ENCODE assay signal across 30 cellular contexts in the genomic region with DNA sequence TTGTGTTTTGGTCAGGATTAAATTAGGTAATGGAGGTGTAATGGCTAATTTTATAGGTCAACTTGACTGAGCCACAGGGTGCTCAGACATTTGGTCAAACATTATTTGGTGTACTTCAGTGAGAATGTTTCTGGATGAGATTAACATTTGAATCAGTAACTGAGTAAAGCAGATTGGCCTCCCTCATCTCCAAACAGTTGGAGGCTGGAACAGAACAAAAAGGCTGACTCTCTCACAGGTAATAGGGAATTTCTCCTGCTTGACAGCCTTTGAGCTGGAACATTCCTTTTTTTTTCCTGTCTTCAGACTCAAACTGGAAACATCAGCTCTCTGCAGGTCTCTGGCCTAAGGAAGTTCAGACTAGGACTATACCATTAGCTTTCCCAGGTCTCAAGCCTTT.
"Had no signal": no experiment of that assay in that cellular context is flagged by ENCODE, and none has a peak within 500 bp of the region (broad histone marks: within the 10 kb centered on the region; RNA-seq: fewer than 3 reads in every experiment).

No MANE protein-coding gene starts in this region.

- H3K4me1 ChIP-seq: foreskin keratinocyte had no signal

- H3K36me3 ChIP-seq: ascending aorta, brain microvascular endothelial cell, esophagus muscularis mucosa, gastrocnemius medialis had no signal

- DNase-seq: activated B cell treated with CpG ODN at 0.5 μM for 24 hours; activated CD4-positive, alpha-beta memory T cell treated with anti-CD3 and anti-CD28 coated beads for 36 hours; activated CD4-positive, alpha-beta T cell treated with anti-CD3 and anti-CD28 coated beads, Interleukin-2, amount 10 ng/mL, durations not matched to agents 24 days and 14 days; activated CD8-positive, alpha-beta memory T cell treated with anti-CD3 and anti-CD28 coated beads, Interleukin-2, amount 10 ng/mL, durations not matched to agents 7 days and 5 days; activated CD8-positive, alpha-beta memory T cell treated with anti-CD3 and anti-CD28 coated beads, Interleukin-2, amount 50 U/mL, for 4 hours; activated CD8-positive, alpha-beta T cell treated with anti-CD3 and anti-CD28 coated beads, Interleukin-2, amount 10 ng/mL, durations not matched to agents 7 days and 5 days; activated effector memory CD4-positive, alpha-beta T cell treated with anti-CD3 and anti-CD28 coated beads, Interleukin-2, amount 50 U/mL, for 16 hours; activated naive CD4-positive, alpha-beta T cell treated with anti-CD3 and anti-CD28 coated beads for 36 hours; activated naive CD8-positive, alpha-beta T cell treated with anti-CD3 and anti-CD28 coated beads, Interleukin-2, amount 10 ng/mL, durations not matched to agents 7 days and 5 days; activated T-cell treated with anti-CD3 and anti-CD28 coated beads, Interleukin-2, amount 50 U/mL, for 1 hour; activated T-cell treated with anti-CD3 and anti-CD28 coated beads, Interleukin-2, amount 50 U/mL, for 48 hours; brain microvascular endothelial cell; cortex of kidney; dermis blood vessel endothelial cell; effector CD4-positive, alpha-beta T cell; effector memory CD8-positive, alpha-beta T cell; erythroblast; foreskin keratinocyte; gastrocnemius medialis; glutamatergic neuron; T-helper 1 cell; T-helper 2 cell had no signal

- H3K27ac ChIP-seq: ascending aorta, brain microvascular endothelial cell, esophagus muscularis mucosa, foreskin keratinocyte, gastrocnemius medialis, VCaP had no signal

- H3K9me3 ChIP-seq: ascending aorta, esophagus muscularis mucosa, gastrocnemius medialis had no signal

- ATAC-seq: activated CD4-positive, CD25-positive, alpha-beta regulatory T cell treated with anti-CD3 and anti-CD28 coated beads, Interleukin-2, amount 50 U/mL, for 24 hours; activated CD8-positive, alpha-beta memory T cell treated with anti-CD3 and anti-CD28 coated beads, Interleukin-2, amount 10 ng/mL, durations not matched to agents 7 days and 5 days; activated CD8-positive, alpha-beta T cell treated with anti-CD3 and anti-CD28 coated beads, Interleukin-2, amount 10 ng/mL, durations not matched to agents 7 days and 5 days; effector memory CD8-positive, alpha-beta T cell; foreskin keratinocyte; gastrocnemius medialis had no signal

- H3K27me3 ChIP-seq: ascending aorta, brain microvascular endothelial cell, esophagus muscularis mucosa, foreskin keratinocyte, gastrocnemius medialis had no signal

- H3K36me3 Mint-ChIP-seq: activated CD4-positive, alpha-beta memory T cell treated with anti-CD3 and anti-CD28 coated beads for 36 hours had no signal

- H3K4me3 Mint-ChIP-seq: activated B cell treated with CpG ODN at 0.5 μM for 24 hours; activated CD4-positive, alpha-beta memory T cell treated with anti-CD3 and anti-CD28 coated beads for 36 hours; activated CD4-positive, alpha-beta T cell treated with anti-CD3 and anti-CD28 coated beads, Interleukin-2, amount 10 ng/mL, durations not matched to agents 24 days and 14 days; activated CD8-positive, alpha-beta memory T cell treated with anti-CD3 and anti-CD28 coated beads, Interleukin-2, amount 10 ng/mL, durations not matched to agents 7 days and 5 days; activated CD8-positive, alpha-beta T cell treated with anti-CD3 and anti-CD28 coated beads, Interleukin-2, amount 10 ng/mL, durations not matched to agents 7 days and 5 days; activated naive CD4-positive, alpha-beta T cell treated with anti-CD3 and anti-CD28 coated beads for 36 hours; activated naive CD4-positive, alpha-beta T cell treated with anti-CD3 and anti-CD28 coated beads, Interleukin-2, amount 50 U/mL, for 24 hours; activated naive CD8-positive, alpha-beta T cell treated with anti-CD3 and anti-CD28 coated beads, Interleukin-2, amount 10 ng/mL, durations not matched to agents 7 days and 5 days; activated T-helper 1 cell treated with anti-CD3 and anti-CD28 coated beads, Interleukin-12 subunit alpha, Interleukin-12 subunit beta, Interleukin-2, Interleukin-4 antibody, amounts not matched to agents 30 ng/mL and 10 ng/mL and 1 ng/mL, durations not matched to agents 14 hours and 24 hours and 36 hours; central memory CD8-positive, alpha-beta T cell; effector memory CD8-positive, alpha-beta T cell had no signal

- H3K9me3 Mint-ChIP-seq: activated B cell treated with CpG ODN at 0.5 μM for 24 hours; activated CD4-positive, alpha-beta memory T cell treated with anti-CD3 and anti-CD28 coated beads for 36 hours; activated CD4-positive, alpha-beta T cell treated with anti-CD3 and anti-CD28 coated beads, Interleukin-2, amount 10 ng/mL, durations not matched to agents 24 days and 14 days; activated naive CD4-positive, alpha-beta T cell treated with anti-CD3 and anti-CD28 coated beads for 36 hours; activated naive CD4-positive, alpha-beta T cell treated with anti-CD3 and anti-CD28 coated beads, Interleukin-2, amount 50 U/mL, for 24 hours; activated T-helper 1 cell treated with anti-CD3 and anti-CD28 coated beads, Interleukin-12 subunit alpha, Interleukin-12 subunit beta, Interleukin-2, Interleukin-4 antibody, amounts not matched to agents 30 ng/mL and 10 ng/mL and 1 ng/mL, durations not matched to agents 14 hours and 24 hours and 36 hours; activated T-helper 2 cell treated with anti-CD3 and anti-CD28 coated beads, Interferon-gamma antibody, Interleukin-2, Interleukin-4, amounts not matched to agents 10 μg/mL and 5 μg/mL and 100 μg/mL, durations not matched to agents 14 hours and 24 hours and 36 hours; central memory CD8-positive, alpha-beta T cell; effector memory CD8-positive, alpha-beta T cell had no signal

- H3K4me3 ChIP-seq: ascending aorta, esophagus muscularis mucosa, gastrocnemius medialis had no signal

- H3K27ac Mint-ChIP-seq: activated B cell treated with CpG ODN at 0.5 μM for 24 hours; activated CD4-positive, alpha-beta memory T cell treated with anti-CD3 and anti-CD28 coated beads for 36 hours; activated CD4-positive, alpha-beta T cell treated with anti-CD3 and anti-CD28 coated beads, Interleukin-2, amount 10 ng/mL, durations not matched to agents 24 days and 14 days; activated CD8-positive, alpha-beta memory T cell treated with anti-CD3 and anti-CD28 coated beads, Interleukin-2, amount 10 ng/mL, durations not matched to agents 7 days and 5 days; activated CD8-positive, alpha-beta T cell treated with anti-CD3 and anti-CD28 coated beads, Interleukin-2, amount 10 ng/mL, durations not matched to agents 7 days and 5 days; activated naive CD4-positive, alpha-beta T cell treated with anti-CD3 and anti-CD28 coated beads for 36 hours; activated naive CD4-positive, alpha-beta T cell treated with anti-CD3 and anti-CD28 coated beads, Interleukin-2, amount 50 U/mL, for 24 hours; activated naive CD8-positive, alpha-beta T cell treated with anti-CD3 and anti-CD28 coated beads, Interleukin-2, amount 10 ng/mL, durations not matched to agents 7 days and 5 days; activated T-helper 1 cell treated with anti-CD3 and anti-CD28 coated beads, Interleukin-12 subunit alpha, Interleukin-12 subunit beta, Interleukin-2, Interleukin-4 antibody, amounts not matched to agents 30 ng/mL and 10 ng/mL and 1 ng/mL, durations not matched to agents 14 hours and 24 hours and 36 hours; activated T-helper 2 cell treated with anti-CD3 and anti-CD28 coated beads, Interferon-gamma antibody, Interleukin-2, Interleukin-4, amounts not matched to agents 10 μg/mL and 5 μg/mL and 100 μg/mL, durations not matched to agents 14 hours and 24 hours and 36 hours had no signal

- H3K27me3 Mint-ChIP-seq: activated B cell treated with CpG ODN at 0.5 μM for 24 hours; activated CD4-positive, alpha-beta memory T cell treated with anti-CD3 and anti-CD28 coated beads for 36 hours; activated CD4-positive, alpha-beta T cell treated with anti-CD3 and anti-CD28 coated beads, Interleukin-2, amount 10 ng/mL, durations not matched to agents 24 days and 14 days; activated CD8-positive, alpha-beta memory T cell treated with anti-CD3 and anti-CD28 coated beads, Interleukin-2, amount 10 ng/mL, durations not matched to agents 7 days and 5 days; activated naive CD4-positive, alpha-beta T cell treated with anti-CD3 and anti-CD28 coated beads, Interleukin-2, amount 50 U/mL, for 24 hours; activated naive CD8-positive, alpha-beta T cell treated with anti-CD3 and anti-CD28 coated beads, Interleukin-2, amount 10 ng/mL, durations not matched to agents 7 days and 5 days; central memory CD8-positive, alpha-beta T cell; effector memory CD8-positive, alpha-beta T cell had no signal
